Comparison of ENCODE assay signal across 9 cellular contexts in the genomic region with DNA sequence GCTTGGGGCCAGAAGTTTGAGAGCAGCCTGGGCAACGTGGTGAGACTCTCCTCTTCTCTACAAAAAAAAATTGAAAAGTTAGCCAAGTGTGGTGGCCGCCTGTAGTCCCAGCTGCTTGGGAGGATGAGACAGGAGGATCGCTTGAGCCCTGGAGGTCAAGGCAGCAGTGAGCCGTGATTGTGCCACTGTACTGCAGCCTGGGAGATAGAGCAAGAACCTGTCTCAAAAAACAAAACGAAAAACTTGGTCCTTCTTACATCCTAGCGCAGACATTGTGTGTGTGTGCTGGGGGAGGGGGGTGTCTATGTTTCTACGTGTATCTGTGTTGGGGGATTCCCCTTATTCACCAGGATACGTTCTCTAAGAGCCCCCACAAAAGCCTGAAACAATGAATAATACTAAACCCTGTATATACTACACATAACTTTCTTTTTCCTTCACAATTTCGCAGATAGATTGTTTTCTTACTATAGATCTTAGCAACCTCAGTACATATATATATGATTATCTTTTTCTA. TPM values are rescaled to one million over a fixed set of nuclear protein-coding genes. Genes with fewer than 3 reads are reported as not detected.
DNase-seq lines count a peak whose midpoint lies in the region; FAIRE-seq and TF ChIP-seq lines count a peak whose summit lies in the region.
"Had no signal": no experiment of that assay in that cellular context is flagged by ENCODE, and none has a peak within 500 bp of the region (broad histone marks: within the 10 kb centered on the region; RNA-seq: fewer than 3 reads in every experiment).

No MANE protein-coding gene starts in this region.

- no peak overlapping the region for H2BK120ac ChIP-seq in H1 (replicated peaks; ENCODE audit: low read depth, low read length)

- no peaks in the 10 kb centered on the region for H3K27me3 ChIP-seq in H1 (replicated peaks in 1 of 4; ENCODE audit: control insufficient read depth in 3 of 4, extremely low read depth in 1 of 4, insufficient read depth in 3 of 4, low read length in 3 of 4)
- H3K27me3 ChIP-seq in neural progenitor cell = no peaks in the 10 kb centered on the region

- TF ChIP-seq RAD21 in H1 (IDR thresholded peaks at IDR 0.05 in 1 of 2, conservative IDR thresholded peaks at IDR 0.05 in 1 of 2; ENCODE audit: low read depth in 2 of 2, low read length in 2 of 2) = no peak

- H3K4me1 Mint-ChIP-seq in neural progenitor cell = peaks cover 38% of the 10 kb centered on the region

- H3K9ac ChIP-seq in H1 (replicated peaks in 1 of 4; ENCODE audit: extremely low read depth in 1 of 4, low read depth in 3 of 4, low read length in 3 of 4) (peak overlapping the region in 1 of 4 experiments; percentile 53; a peak in 2 of 7 replicates), neural progenitor cell (no peak overlapping the region)

- peak overlapping the region; percentile 98 for H4K91ac ChIP-seq in H1 (replicated peaks; ENCODE audit: insufficient read length, low read length)

- H4K8ac ChIP-seq in H1 (ENCODE audit: extremely low read depth, insufficient read depth, low read length) = peak overlapping the region; percentile 84

- no peak overlapping the region for H3K14ac ChIP-seq in H1 (ENCODE audit: insufficient read length)

- 76% methylated on average over 9 of the region's 9 CpGs; no CpG with 5 or more reads in 1 of the 2 experiments for WGBS in H1 (ENCODE audit: extremely low coverage in 1 of 2, insufficient coverage in 1 of 2, insufficient read length in 1 of 2, insufficient replicate concordance in 2 of 2, low coverage in 1 of 2, low lambda C conversion rate in 2 of 2, missing lambda C conversion rate in 1 of 2), 2 experiments

- H3K9me3 ChIP-seq in H1 (ENCODE audit: insufficient read depth in 2 of 2, low read depth in 1 of 2, low read length in 1 of 2) = no peaks in the 10 kb centered on the region
- H3K9me3 ChIP-seq in neural progenitor cell (ENCODE audit: low read depth) = no peaks in the 10 kb centered on the region

- H3K36me3 ChIP-seq in H1 (ENCODE audit: control insufficient read depth in 2 of 4, insufficient read depth in 4 of 4, low read length in 3 of 4) = peaks cover 0 to 21% (median under 1%) of the 10 kb centered on the region in 4 experiments; a peak in 4 of 8 replicates
- H3K36me3 ChIP-seq in neural progenitor cell = no peaks in the 10 kb centered on the region

- no peak overlapping the region for H4K5ac ChIP-seq in H1 (ENCODE audit: insufficient read length, low read depth, low read length)

- H3K4me2 ChIP-seq in H1 (ENCODE audit: insufficient read depth in 1 of 2, low read depth in 2 of 2, low read length in 2 of 2) = peak overlapping the region; percentile 71 to 93
- peak overlapping the region; percentile 80 for H3K4me2 ChIP-seq in neural progenitor cell

- peaks cover 16% of the 10 kb centered on the region for H3K23me2 ChIP-seq in H1 (ENCODE audit: low read depth, low read length)

- H2BK12ac ChIP-seq in H1 (ENCODE audit: low read depth, low read length) = peak overlapping the region; percentile 100; the same call in 1 of the 2 replicates

- no peak for TF ChIP-seq EP300 in H1 (IDR thresholded peaks at IDR 0.05; ENCODE audit: borderline replicate concordance in 1 of 2, low read depth in 2 of 2, low read length in 2 of 2)

- no peaks in the 10 kb centered on the region for H3K9me3 Mint-ChIP-seq in neural progenitor cell

- H3K27ac ChIP-seq in H1 (ENCODE audit: low read depth, low read length) (no peak overlapping the region), neural progenitor cell (no peak overlapping the region)

- peak overlapping the region; percentile 85 for H2BK5ac ChIP-seq in H1 (ENCODE audit: low read depth, low read length)

- H2BK20ac ChIP-seq in H1 (ENCODE audit: low read length) = no peak overlapping the region

- POLR2A ChIA-PET in H1 (lab: Charles Lee; ENCODE audit: partially characterized antibody) = interaction anchor here (0.8 to 4.7 kb wide), 16 partner anchors 9 to 416 kb away, joined by 3 to 66 read pairs (median 4); a partner anchor contains a TSS

- H3K27ac Mint-ChIP-seq in neural progenitor cell = no peak overlapping the region

- TF ChIP-seq POLR2A in NB4 (IDR thresholded peaks at IDR 0.05; ENCODE audit: extremely low read depth, insufficient read length) (no peak), H1 (IDR thresholded peaks at IDR 0.05; ENCODE audit: control extremely low read depth in 1 of 2, low read depth in 2 of 2, low read length in 2 of 2) (no peak)

- no peak overlapping the region for H3K56ac ChIP-seq in H1 (replicated peaks; ENCODE audit: insufficient read length, low read depth, low read length)

- no peak overlapping the region for H3K23ac ChIP-seq in H1 (ENCODE audit: insufficient read length)

- H4K20me1 ChIP-seq in H1 (replicated peaks in 1 of 2; ENCODE audit: control insufficient read depth in 1 of 2, insufficient read depth in 2 of 2, low read length in 2 of 2) (peaks cover 0 to 11% of the 10 kb centered on the region in 2 experiments), neural progenitor cell (ENCODE audit: low read depth) (no peaks in the 10 kb centered on the region)

- no peak for FAIRE-seq in H1 (lab: Jason Lieb, UNC)

- H2AK5ac ChIP-seq in H1 (ENCODE audit: low read depth, low read length) = peak overlapping the region; percentile 96; the same call in 1 of the 2 replicates

- H3K4me1 ChIP-seq in H1 (replicated peaks in 1 of 4; ENCODE audit: control insufficient read depth in 3 of 4, insufficient read depth in 4 of 4, low read length in 3 of 4) = peaks cover 8 to 26% (median 17%) of the 10 kb centered on the region in 4 experiments
- H3K4me1 ChIP-seq in neural progenitor cell = peaks cover 14% of the 10 kb centered on the region

- H3K79me1 ChIP-seq in H1 (ENCODE audit: low read depth, low read length) = peaks cover 10% of the 10 kb centered on the region

- peak overlapping the region; percentile 99; the same call in 1 of the 2 replicates for H2BK15ac ChIP-seq in H1 (ENCODE audit: low read length)

- H3F3A ChIP-seq in neural progenitor cell (ENCODE audit: low read depth) = peaks cover 17% of the 10 kb centered on the region

- H3K4me3 ChIP-seq in AG09309 (ENCODE audit: control insufficient read depth, low read depth, low read length) (peak overlapping the region; percentile 13; the same call in 1 of the 2 replicates), NB4 (ENCODE audit: low read depth, low read length) (peak overlapping the region; percentile 57), H1 (ENCODE audit: extremely low read depth in 1 of 4, insufficient read depth in 2 of 4, low read depth in 3 of 4, low read length in 4 of 4) (peak overlapping the region in 2 of 4 experiments; percentile 37 to 56; a peak in 4 of 8 replicates), neural progenitor cell (no peak overlapping the region)

- DNase-seq in AG09309 (ENCODE audit: low read depth) (no peak), NB4 (ENCODE audit: low read depth) (no peak), H1 (ENCODE audit: low read depth in 1 of 2, low spot score in 2 of 2) (no peak), neural progenitor cell (ENCODE audit: low spot score) (no peak), Ammon's horn (ENCODE audit: low spot score) (no peak), NCI-H2029 (lab: John Stamatoyannopoulos, UW) (no peak), NCI-H2171 treated with DMSO at 0.1 percent for 48 hours (lab: John Stamatoyannopoulos, UW) (no peak), GM19238 (ENCODE audit: insufficient read length, low spot score) (no peak)
- DNase-seq: NCI-H1105 had no signal

- H3K79me2 ChIP-seq in H1 (ENCODE audit: control insufficient read depth in 1 of 2, insufficient read depth in 2 of 2, low read length in 2 of 2) = peaks cover 0 to 3% of the 10 kb centered on the region in 2 experiments; a peak in 1 of 4 replicates
- no peaks in the 10 kb centered on the region for H3K79me2 ChIP-seq in neural progenitor cell (ENCODE audit: low read depth)

- H2AFZ ChIP-seq in H1 (ENCODE audit: low read length) (no peak overlapping the region), neural progenitor cell (replicated peaks) (no peak overlapping the region)

- peak overlapping the region; percentile 70 for H3K4me3 Mint-ChIP-seq in neural progenitor cell

- H3K36me3 Mint-ChIP-seq in neural progenitor cell = no peaks in the 10 kb centered on the region

- H3K4ac ChIP-seq in H1 (replicated peaks; ENCODE audit: insufficient read length, low read depth, low read length) = peak overlapping the region; percentile 100

- peaks cover 14% of the 10 kb centered on the region for H3K27me3 Mint-ChIP-seq in neural progenitor cell (ENCODE audit: insufficient read depth, low read depth)

- CTCF ChIA-PET in H1 (lab: Charles Lee; ENCODE audit: partially characterized antibody) = interaction anchor here (0.8 to 1.9 kb wide), 8 partner anchors 15 to 100 kb away, joined by 3 to 10 read pairs (median 4); a partner anchor contains a TSS

- peak overlapping the region; percentile 88 for H3K18ac ChIP-seq in H1 (ENCODE audit: extremely low read depth, low read length)

- TF ChIP-seq CTCF in AG09309 (IDR thresholded peaks at IDR 0.05; ENCODE audit: control insufficient read depth, insufficient read depth, low read depth, low read length, missing control alignments) = no peak
- TF ChIP-seq CTCF in NB4 (IDR thresholded peaks at IDR 0.05; ENCODE audit: low read depth, low read length) = no peak
- TF ChIP-seq CTCF in H1 (IDR thresholded peaks at IDR 0.05; ENCODE audit: control extremely low read depth in 1 of 3, insufficient read depth in 1 of 3, low read depth in 1 of 3, low read length in 3 of 3) = no peak
- TF ChIP-seq CTCF in neural progenitor cell (IDR thresholded peaks at IDR 0.05) = no peak

RNA-seq across cellular contexts. Expression of a gene that starts 7.9 kb away (rescaled TPM):
- 51.0 and 53.3 TPM in 2 replicates for total RNA-seq in H1 (2021; fragmentation: NEBNext Ultra II Directional; extraction: Animal tissue kit (Norgen Biotek cat#: 25700))
- 35.3 and 62.4 TPM in 2 replicates for polyA plus RNA-seq in H1 (2011; rRNA removed)
- polyA plus RNA-seq in H1 (2011; cell fraction: cytosol; rRNA removed) = 32.1 TPM
- 35.7 TPM for polyA plus RNA-seq in H1 (2011; cell fraction: nucleus; rRNA removed)
- 25.0 to 41.1 TPM (median 36.3 TPM) in 4 replicates for polyA plus RNA-seq in H1 (2012, experiment 1 of 2)
- polyA plus RNA-seq in H1 (2012, experiment 2 of 2) = 20.2 TPM
- polyA plus RNA-seq in H1 (2013, experiment 1 of 2) = 28.7 TPM
- 31.9 TPM for polyA plus RNA-seq in H1 (2013, experiment 2 of 2)
- polyA minus RNA-seq in H1 (2011; rRNA and poly(A)+ RNA removed) = 88.6 and 100 TPM in 2 replicates
- polyA minus RNA-seq in H1 (2011; cell fraction: cytosol; rRNA and poly(A)+ RNA removed) = 72.1 TPM
- polyA minus RNA-seq in H1 (2011; cell fraction: nucleus; rRNA and poly(A)+ RNA removed) = 34.7 TPM
- total RNA-seq in neural progenitor cell (ENCODE audit: low replicate concordance) = 24.7 and 45.6 TPM in 2 replicates

RNA-seq across cellular contexts. Expression of a gene that starts 33.9 kb away (rescaled TPM):
- 245 and 267 TPM in 2 replicates for total RNA-seq in H1 (2021; fragmentation: NEBNext Ultra II Directional; extraction: Animal tissue kit (Norgen Biotek cat#: 25700))
- polyA plus RNA-seq in H1 (2011; rRNA removed) = 97.9 and 210 TPM in 2 replicates
- 52.4 TPM for polyA plus RNA-seq in H1 (2011; cell fraction: cytosol; rRNA removed)
- 157 TPM for polyA plus RNA-seq in H1 (2011; cell fraction: nucleus; rRNA removed)
- polyA plus RNA-seq in H1 (2012, experiment 1 of 2) = 214 to 243 TPM (median 222 TPM) in 4 replicates
- polyA plus RNA-seq in H1 (2012, experiment 2 of 2) = 261 TPM
- polyA plus RNA-seq in H1 (2013, experiment 1 of 2) = 325 TPM
- polyA plus RNA-seq in H1 (2013, experiment 2 of 2) = 381 TPM
- polyA minus RNA-seq in H1 (2011; rRNA and poly(A)+ RNA removed) = 53.2 and 95.0 TPM in 2 replicates
- 96.9 TPM for polyA minus RNA-seq in H1 (2011; cell fraction: cytosol; rRNA and poly(A)+ RNA removed)
- 50.5 TPM for polyA minus RNA-seq in H1 (2011; cell fraction: nucleus; rRNA and poly(A)+ RNA removed)
- total RNA-seq in neural progenitor cell (ENCODE audit: low replicate concordance) = 2.0 and 8.3 TPM in 2 replicates

RNA-seq across cellular contexts. Expression of a gene that starts 37.2 kb away (rescaled TPM):
- total RNA-seq in H1 (2021; fragmentation: NEBNext Ultra II Directional; extraction: Animal tissue kit (Norgen Biotek cat#: 25700)) = 264 and 268 TPM in 2 replicates
- 99.5 and 157 TPM in 2 replicates for polyA plus RNA-seq in H1 (2011; rRNA removed)
- polyA plus RNA-seq in H1 (2011; cell fraction: cytosol; rRNA removed) = 56.3 TPM
- polyA plus RNA-seq in H1 (2011; cell fraction: nucleus; rRNA removed) = 88.3 TPM
- 160 to 208 TPM (median 194 TPM) in 4 replicates for polyA plus RNA-seq in H1 (2012, experiment 1 of 2)
- 135 TPM for polyA plus RNA-seq in H1 (2012, experiment 2 of 2)
- 206 TPM for polyA plus RNA-seq in H1 (2013, experiment 1 of 2)
- 213 TPM for polyA plus RNA-seq in H1 (2013, experiment 2 of 2)
- 91.8 and 93.7 TPM in 2 replicates for polyA minus RNA-seq in H1 (2011; rRNA and poly(A)+ RNA removed)
- 73.7 TPM for polyA minus RNA-seq in H1 (2011; cell fraction: cytosol; rRNA and poly(A)+ RNA removed)
- 84.1 TPM for polyA minus RNA-seq in H1 (2011; cell fraction: nucleus; rRNA and poly(A)+ RNA removed)
- 126 and 188 TPM in 2 replicates for total RNA-seq in neural progenitor cell (ENCODE audit: low replicate concordance)

Comparison
In these comparisons a context has a peak if more than half of its experiments do, and no peak if none do; other contexts are left out.
1. RNA of a gene that starts 33.9 kb away (total RNA-seq): 245 to 267 TPM in H1; 2.0 to 8.3 TPM in neural progenitor cell; every median in the first group is over 10 times any median in the second.